Comparison of ENCODE assay signal across 16 cellular contexts in the genomic region with DNA sequence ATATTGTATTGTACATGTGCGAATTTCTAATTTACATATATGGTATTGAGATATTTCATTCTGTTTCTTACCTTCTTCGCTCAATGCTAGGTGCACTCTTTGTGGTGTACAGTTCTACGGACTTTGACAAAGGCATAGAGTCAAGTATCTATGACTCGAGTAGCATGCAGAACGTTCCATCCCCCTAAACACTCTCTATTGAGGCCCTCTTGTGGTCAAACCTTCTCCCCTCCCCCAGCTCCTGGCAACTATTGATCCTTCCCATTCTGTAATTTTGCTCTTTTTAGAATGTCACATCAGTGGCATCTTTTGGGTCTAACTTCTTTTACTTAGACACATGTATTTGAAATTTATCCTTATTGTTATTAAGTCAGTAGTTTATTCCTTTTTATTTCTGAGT. TPM values are rescaled to one million over a fixed set of nuclear protein-coding genes. Genes with fewer than 3 reads are reported as not detected.
DNase-seq lines count a peak whose midpoint lies in the region; ATAC-seq, FAIRE-seq and TF ChIP-seq lines count a peak whose summit lies in the region.
"Had no signal": no experiment of that assay in that cellular context is flagged by ENCODE, and none has a peak within 500 bp of the region (broad histone marks: within the 10 kb centered on the region; RNA-seq: fewer than 3 reads in every experiment).

No MANE protein-coding gene starts in this region.

- H2AK5ac ChIP-seq in trophoblast cell (ENCODE audit: low read length): no peak overlapping the region

- H4K8ac ChIP-seq in trophoblast cell (ENCODE audit: low read depth, low read length): no peak overlapping the region

- TF ChIP-seq POLR2A in HepG2 (IDR thresholded peaks at IDR 0.05; ENCODE audit: insufficient read depth in 1 of 2, low read depth in 2 of 2, low read length in 2 of 2) (no peak), right lobe of liver (IDR thresholded peaks at IDR 0.05) (no peak)

- DNase-seq in HepG2 (ENCODE audit: low spot score) (no peak), right lobe of liver (no peak), NAMALWA (ENCODE audit: low spot score) (peak; percentile 2), choroid plexus epithelial cell (ENCODE audit: low read depth) (peak; percentile 35), type B pancreatic cell (ENCODE audit: extremely low spot score, unreplicated experiment) (no peak), trophoblast cell (no peak), NCI-H2081 (lab: John Stamatoyannopoulos, UW) (no peak), T-cell (no peak)
- DNase-seq: GF-D8, NCI-H1930, NCI-H774 had no signal

- no peak overlapping the region for H3K27ac Mint-ChIP-seq in type B pancreatic cell
- H3K27ac Mint-ChIP-seq in T-cell: no peak overlapping the region
- H3K27ac Mint-ChIP-seq: activated T-helper 17 cell treated with anti-CD3 and anti-CD28 coated beads, Interleukin-2, amount 50 U/mL, for 72 hours had no signal

- no peak overlapping the region for H3K23ac ChIP-seq in trophoblast cell (ENCODE audit: low read length)

- H3K4me1 ChIP-seq in HepG2 (ENCODE audit: insufficient read depth, low read length) (peaks cover 11% of the 10 kb centered on the region; the same call in 1 of the 2 replicates), right lobe of liver (no peaks in the 10 kb centered on the region), trophoblast cell (ENCODE audit: control insufficient read depth in 1 of 2, insufficient read depth in 2 of 2, low read length in 2 of 2) (no peaks in the 10 kb centered on the region)

- H3K27me3 ChIP-seq in HepG2 (ENCODE audit: control insufficient read depth in 1 of 2, insufficient read depth in 2 of 2, low read length in 2 of 2) (no peaks in the 10 kb centered on the region), right lobe of liver (no peaks in the 10 kb centered on the region), trophoblast cell (ENCODE audit: insufficient read depth, low read length) (no peaks in the 10 kb centered on the region)

- H3K9ac ChIP-seq in HepG2 (ENCODE audit: insufficient read depth, low read depth, low read length) (no peak overlapping the region), trophoblast cell (ENCODE audit: low read length) (no peak overlapping the region)
- H3K9ac ChIP-seq: BLaER1 treated with 17β-estradiol and CSF1 and Interleukin-3, amounts not matched to agents 10 nM and 100 nM had no signal

- H3K9me3 ChIP-seq in HepG2 (ENCODE audit: low read length) (no peaks in the 10 kb centered on the region), right lobe of liver (peaks cover 0 to 3% (median 0%) of the 10 kb centered on the region in 4 donors), trophoblast cell (ENCODE audit: insufficient read depth, low read depth, low read length) (peaks cover 2% of the 10 kb centered on the region)

- H2BK12ac ChIP-seq in trophoblast cell (ENCODE audit: low read length): no peak overlapping the region

- H3K4me3 Mint-ChIP-seq in type B pancreatic cell (no peak overlapping the region), T-cell (no peak overlapping the region)
- H3K4me3 Mint-ChIP-seq: activated T-helper 17 cell treated with anti-CD3 and anti-CD28 coated beads, Interleukin-2, amount 50 U/mL, for 72 hours had no signal

- H3K79me2 ChIP-seq in HepG2 (ENCODE audit: insufficient read depth, low read length): no peaks in the 10 kb centered on the region
- no peaks in the 10 kb centered on the region for H3K79me2 ChIP-seq in trophoblast cell (ENCODE audit: control insufficient read depth, insufficient read depth, low read length, poor library complexity)

- H2BK5ac ChIP-seq in trophoblast cell (ENCODE audit: low read depth, low read length, poor library complexity): no peak overlapping the region

- H3K4me1 Mint-ChIP-seq in type B pancreatic cell (ENCODE audit: unreplicated experiment): no peaks in the 10 kb centered on the region
- peaks cover 38 to 42% (median 39%) of the 10 kb centered on the region in 3 donors for H3K4me1 Mint-ChIP-seq in T-cell
- H3K4me1 Mint-ChIP-seq: activated T-helper 17 cell treated with anti-CD3 and anti-CD28 coated beads, Interleukin-2, amount 50 U/mL, for 72 hours had no signal

- no peaks in the 10 kb centered on the region for H3K9me3 Mint-ChIP-seq in type B pancreatic cell
- H3K9me3 Mint-ChIP-seq in T-cell: no peaks in the 10 kb centered on the region

- intact Hi-C loops in HepG2 (cut with micrococcal nuclease; ENCODE audit: unreplicated experiment): no loop called here
- intact Hi-C loops in right lobe of liver (cut with DNase I): no loop called here

- no peaks in the 10 kb centered on the region for H3K79me1 ChIP-seq in trophoblast cell (ENCODE audit: low read length)

- H3K27me3 Mint-ChIP-seq in type B pancreatic cell: peaks cover 8% of the 10 kb centered on the region
- H3K27me3 Mint-ChIP-seq in T-cell: no peaks in the 10 kb centered on the region
- H3K27me3 Mint-ChIP-seq: activated T-helper 17 cell treated with anti-CD3 and anti-CD28 coated beads, Interleukin-2, amount 50 U/mL, for 72 hours had no signal

- H2AFZ ChIP-seq in HepG2 (ENCODE audit: low read length): no peak overlapping the region
- H2AFZ ChIP-seq in trophoblast cell (ENCODE audit: insufficient read depth, low read length, poor library complexity): no peak overlapping the region

- POLR2A ChIA-PET in HepG2 (lab: Yijun Ruan, JAX) (no interaction called here), T-cell (lab: Charles Lee) (no interaction called here)

- no peak overlapping the region for H4K12ac ChIP-seq in trophoblast cell (ENCODE audit: low read depth, low read length)

- H3K18ac ChIP-seq in trophoblast cell (ENCODE audit: low read length): no peak overlapping the region

- no peaks in the 10 kb centered on the region for H3K36me3 ChIP-seq in HepG2 (replicated peaks in 1 of 2; ENCODE audit: control insufficient read depth in 1 of 2, insufficient read depth in 2 of 2, low read length in 2 of 2)
- no peaks in the 10 kb centered on the region for H3K36me3 ChIP-seq in right lobe of liver
- H3K36me3 ChIP-seq in trophoblast cell (ENCODE audit: control insufficient read depth in 1 of 2, insufficient read depth in 2 of 2, low read length in 2 of 2): no peaks in the 10 kb centered on the region
- H3K36me3 ChIP-seq: BLaER1 treated with 17β-estradiol and CSF1 and Interleukin-3, amounts not matched to agents 10 nM and 100 nM had no signal

- no peak overlapping the region for H3K4me3 ChIP-seq in HepG2 (replicated peaks in 1 of 3; ENCODE audit: insufficient read depth in 1 of 3, low read depth in 2 of 3, low read length in 3 of 3)
- no peak overlapping the region for H3K4me3 ChIP-seq in right lobe of liver
- no peak overlapping the region for H3K4me3 ChIP-seq in choroid plexus epithelial cell (ENCODE audit: low read depth, low read length)
- H3K4me3 ChIP-seq in trophoblast cell (ENCODE audit: low read depth, low read length): no peak overlapping the region
- H3K4me3 ChIP-seq: BLaER1 treated with 17β-estradiol and CSF1 and Interleukin-3, amounts not matched to agents 10 nM and 100 nM had no signal

- ATAC-seq in HepG2 (no peak; the same call in 2 of the 3 replicates), right lobe of liver (no peak), T-cell (replicated peaks in 1 of 4) (no peak)
- ATAC-seq: activated T-helper 17 cell treated with anti-CD3 and anti-CD28 coated beads, Interleukin-2, amount 50 U/mL, for 72 hours had no signal

- no peak for TF ChIP-seq RAD21 in HepG2 (CRISPR knock-in tag; IDR thresholded peaks at IDR 0.05)

- H4K20me1 ChIP-seq in HepG2 (ENCODE audit: insufficient read depth, low read length): no peaks in the 10 kb centered on the region
- H4K20me1 ChIP-seq: BLaER1 treated with 17β-estradiol and CSF1 and Interleukin-3, amounts not matched to agents 10 nM and 100 nM had no signal

- in situ Hi-C loops in HepG2 (cut with HindIII; ENCODE audit: extremely low pct_ligation_motif_present, low pct_unique_long_range_greater_than_20kb): no loop called here

- H3K4me2 ChIP-seq in HepG2 (ENCODE audit: low read depth, low read length) (no peak overlapping the region), trophoblast cell (ENCODE audit: low read length) (no peak overlapping the region)
- H3K4me2 ChIP-seq: BLaER1 treated with 17β-estradiol and CSF1 and Interleukin-3, amounts not matched to agents 10 nM and 100 nM had no signal

- H3K36me3 Mint-ChIP-seq in type B pancreatic cell (no peaks in the 10 kb centered on the region), T-cell (no peaks in the 10 kb centered on the region)

- 22% methylated on average over 5 of the region's 5 CpGs for WGBS in HepG2 (ENCODE audit: low lambda C conversion rate)
- 47% methylated on average over 5 of the region's 5 CpGs for WGBS in right lobe of liver (ENCODE audit: insufficient coverage, low coverage, low lambda C conversion rate, missing lambda C conversion rate)
- no CpG with 5 or more reads among the region's 5 CpGs for WGBS in trophoblast cell (ENCODE audit: extremely low coverage, insufficient coverage, insufficient read length)

- FAIRE-seq in HepG2 (lab: Jason Lieb, UNC): no peak

- no peak overlapping the region for H3K4ac ChIP-seq in trophoblast cell (ENCODE audit: low read depth, low read length)

- no peak overlapping the region for H4K91ac ChIP-seq in trophoblast cell (ENCODE audit: low read depth, low read length)

- CTCF ChIA-PET in HepG2 (lab: Yijun Ruan, JAX; ENCODE audit: low intra/inter-chr PET ratio, low total read pairs): interaction anchor here (1.0 kb wide), 1 partner anchor 245 kb away, joined by 3 read pairs; no protein-coding TSS in a partner anchor
- CTCF ChIA-PET in T-cell (lab: Charles Lee): interaction anchor here in 1 of 2 donors (0.6 kb wide), 1 partner anchor 40 kb away, joined by 3 read pairs; no protein-coding TSS in a partner anchor

- peak; percentile 35 for TF ChIP-seq CTCF in HepG2 (CRISPR knock-in tag; IDR thresholded peaks at IDR 0.05)
- peak in 1 of 4 donors; percentile 16 for TF ChIP-seq CTCF in right lobe of liver (IDR thresholded peaks at IDR 0.05)
- TF ChIP-seq CTCF in choroid plexus epithelial cell (conservative IDR thresholded peaks at IDR 0.05; ENCODE audit: low read depth, low read length): peak; percentile 62
- peak; percentile 44 for TF ChIP-seq CTCF in type B pancreatic cell (conservative IDR thresholded peaks at IDR 0.05)

- H3K14ac ChIP-seq in trophoblast cell (ENCODE audit: low read length): no peak overlapping the region

- no TSS peak for BruUV-seq in HepG2 (replicated peaks; lab: Mats Ljungman, UMichigan)

- no peak for TF ChIP-seq EP300 in HepG2 (IDR thresholded peaks at IDR 0.05; ENCODE audit: low read depth in 2 of 2, low read length in 2 of 2)
- no peak for TF ChIP-seq EP300 in HepG2 (CRISPR knock-in tag; IDR thresholded peaks at IDR 0.05; ENCODE audit: borderline replicate concordance)

- H3K27ac ChIP-seq in HepG2 (ENCODE audit: extremely low read length, insufficient read depth, low read length) (no peak overlapping the region), right lobe of liver (no peak overlapping the region), trophoblast cell (ENCODE audit: low read depth, low read length) (no peak overlapping the region)
- H3K27ac ChIP-seq: BLaER1 treated with 17β-estradiol and CSF1 and Interleukin-3, amounts not matched to agents 10 nM and 100 nM had no signal

- H2BK120ac ChIP-seq in trophoblast cell (ENCODE audit: insufficient read depth, low read length, poor library complexity): no peak overlapping the region

RNA-seq across cellular contexts. Expression of gene GDF10, which starts 30.7 kb away (rescaled TPM):
- total RNA-seq in HepG2 (2016; rRNA removed; fragmentation: Illumina TruSeq; extraction: Trizol) (not detected in 2 replicates), right lobe of liver (not detected), type B pancreatic cell (ENCODE audit: low replicate concordance) (0.57 and 46.8 TPM in 2 replicates), T-cell (1 to 10 TPM in 1 of 5 donors, under 1 TPM in 4; 0.14 to 1.4 (median 0.46) TPM)
- not detected in 2 replicates for total RNA-seq in HepG2 (2016; cell fraction: cytosol; rRNA removed; fragmentation: Illumina TruSeq; extraction: Trizol; ENCODE audit: low read depth)
- 0.13 TPM in 1 of 2 replicates, not detected in the other for total RNA-seq in HepG2 (2016; cell fraction: insoluble cytoplasmic fraction; rRNA removed; fragmentation: Illumina TruSeq; extraction: Trizol)
- total RNA-seq in HepG2 (2016; cell fraction: membrane; rRNA removed; fragmentation: Illumina TruSeq; extraction: Trizol): 0.07 TPM in 1 of 2 replicates, not detected in the other
- 0.19 TPM in 1 of 2 replicates, not detected in the other for total RNA-seq in HepG2 (2016; cell fraction: nucleus; rRNA removed; fragmentation: Illumina TruSeq; extraction: Trizol)
- 0.03 TPM in 1 of 2 replicates, not detected in the other for polyA plus RNA-seq in HepG2 (2011; rRNA removed)
- polyA plus RNA-seq in HepG2 (2011; cell fraction: cytosol; rRNA removed): not detected in 2 replicates
- not detected in 2 replicates for polyA plus RNA-seq in HepG2 (2011; cell fraction: nucleus; rRNA removed)
- not detected in 2 replicates for polyA plus RNA-seq in HepG2 (2012)
- polyA plus RNA-seq in HepG2 (2016; cell fraction: cytosol; fragmentation: Illumina TruSeq; extraction: Trizol; ENCODE audit: low read depth): not detected in 2 replicates
- polyA plus RNA-seq in HepG2 (2016; cell fraction: insoluble cytoplasmic fraction; fragmentation: Illumina TruSeq; extraction: Trizol; ENCODE audit: low read depth): not detected in 2 replicates
- polyA plus RNA-seq in HepG2 (2016; cell fraction: membrane; fragmentation: Illumina TruSeq; extraction: Trizol; ENCODE audit: low read depth): not detected in 2 replicates
- 0.18 and 0.19 TPM in 2 replicates for polyA plus RNA-seq in HepG2 (2016; cell fraction: nucleus; fragmentation: Illumina TruSeq; extraction: Trizol; ENCODE audit: insufficient read depth, low read depth)
- not detected in 2 replicates for polyA minus RNA-seq in HepG2 (2011; rRNA and poly(A)+ RNA removed; ENCODE audit: low replicate concordance)
- polyA minus RNA-seq in HepG2 (2011; cell fraction: cytosol; rRNA and poly(A)+ RNA removed): not detected in 2 replicates
- not detected in 2 replicates for polyA minus RNA-seq in HepG2 (2011; cell fraction: nucleus; rRNA and poly(A)+ RNA removed)
- 0.04 TPM in 1 of 2 replicates, not detected in the other for polyA plus RNA-seq in trophoblast cell (2013)

RNA-seq across cellular contexts. Expression of gene GDF2, which starts 53.0 kb away (rescaled TPM):
- not detected in 2 replicates for total RNA-seq in HepG2 (2016; rRNA removed; fragmentation: Illumina TruSeq; extraction: Trizol)
- total RNA-seq in HepG2 (2016; cell fraction: cytosol; rRNA removed; fragmentation: Illumina TruSeq; extraction: Trizol; ENCODE audit: low read depth): not detected in 2 replicates
- total RNA-seq in HepG2 (2016; cell fraction: insoluble cytoplasmic fraction; rRNA removed; fragmentation: Illumina TruSeq; extraction: Trizol): not detected in 2 replicates
- not detected in 2 replicates for total RNA-seq in HepG2 (2016; cell fraction: membrane; rRNA removed; fragmentation: Illumina TruSeq; extraction: Trizol)
- total RNA-seq in HepG2 (2016; cell fraction: nucleus; rRNA removed; fragmentation: Illumina TruSeq; extraction: Trizol): not detected in 2 replicates
- not detected in 2 replicates for polyA plus RNA-seq in HepG2 (2011; rRNA removed)
- not detected in 2 replicates for polyA plus RNA-seq in HepG2 (2011; cell fraction: cytosol; rRNA removed)
- polyA plus RNA-seq in HepG2 (2011; cell fraction: nucleus; rRNA removed): not detected in 2 replicates
- not detected in 2 replicates for polyA plus RNA-seq in HepG2 (2012)
- not detected in 2 replicates for polyA plus RNA-seq in HepG2 (2016; cell fraction: cytosol; fragmentation: Illumina TruSeq; extraction: Trizol; ENCODE audit: low read depth)
- polyA plus RNA-seq in HepG2 (2016; cell fraction: insoluble cytoplasmic fraction; fragmentation: Illumina TruSeq; extraction: Trizol; ENCODE audit: low read depth): not detected in 2 replicates
- polyA plus RNA-seq in HepG2 (2016; cell fraction: membrane; fragmentation: Illumina TruSeq; extraction: Trizol; ENCODE audit: low read depth): not detected in 2 replicates
- polyA plus RNA-seq in HepG2 (2016; cell fraction: nucleus; fragmentation: Illumina TruSeq; extraction: Trizol; ENCODE audit: insufficient read depth, low read depth): not detected in 2 replicates
- polyA minus RNA-seq in HepG2 (2011; rRNA and poly(A)+ RNA removed; ENCODE audit: low replicate concordance): not detected in 2 replicates
- not detected in 2 replicates for polyA minus RNA-seq in HepG2 (2011; cell fraction: cytosol; rRNA and poly(A)+ RNA removed)
- polyA minus RNA-seq in HepG2 (2011; cell fraction: nucleus; rRNA and poly(A)+ RNA removed): not detected in 2 replicates
- 10 to 100 TPM in 3 of 6 experiments, 1 to 10 TPM in 3; 4.5 to 15.9 (median 9.7) TPM for total RNA-seq in right lobe of liver
- not detected in 2 replicates for total RNA-seq in type B pancreatic cell (ENCODE audit: low replicate concordance)
- not detected in 2 replicates for polyA plus RNA-seq in trophoblast cell (2013)
- total RNA-seq in T-cell: not detected
- total RNA-seq: activated T-helper 17 cell treated with anti-CD3 and anti-CD28 coated beads, Interleukin-2, amount 50 U/mL, for 72 hours; cardiac septum; lower leg skin; skeletal muscle tissue had no signal

Comparison
In these comparisons a context has a peak if more than half of its experiments do, and no peak if none do; other contexts are left out.
1. DNase-seq: peak in NAMALWA (single experiment) and choroid plexus epithelial cell (single experiment); none in HepG2 (single experiment), right lobe of liver (0 of 3), type B pancreatic cell (single experiment), trophoblast cell (0 of 2), NCI-H2081 (0 of 2) and T-cell (0 of 34).